ENCODE assay signal across 1 cellular context in genomic region chr12:6937481-6938352, GRCh38.
TF ChIP-seq lines count a peak whose summit lies in the region.

No MANE protein-coding gene starts in this region.

TF ChIP-seq in HepG2, 621 proteins besides CTCF, POLR2A, EP300 and RAD21 (continued from another document and continues in another):
- TF ChIP-seq, protein P1, sequence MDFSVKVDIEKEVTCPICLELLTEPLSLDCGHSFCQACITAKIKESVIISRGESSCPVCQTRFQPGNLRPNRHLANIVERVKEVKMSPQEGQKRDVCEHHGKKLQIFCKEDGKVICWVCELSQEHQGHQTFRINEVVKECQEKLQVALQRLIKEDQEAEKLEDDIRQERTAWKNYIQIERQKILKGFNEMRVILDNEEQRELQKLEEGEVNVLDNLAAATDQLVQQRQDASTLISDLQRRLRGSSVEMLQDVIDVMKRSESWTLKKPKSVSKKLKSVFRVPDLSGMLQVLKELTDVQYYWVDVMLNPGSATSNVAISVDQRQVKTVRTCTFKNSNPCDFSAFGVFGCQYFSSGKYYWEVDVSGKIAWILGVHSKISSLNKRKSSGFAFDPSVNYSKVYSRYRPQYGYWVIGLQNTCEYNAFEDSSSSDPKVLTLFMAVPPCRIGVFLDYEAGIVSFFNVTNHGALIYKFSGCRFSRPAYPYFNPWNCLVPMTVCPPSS (IDR thresholded peaks at IDR 0.05) = no peak
- TF ChIP-seq PAF1 (CRISPR knock-in tag; IDR thresholded peaks at IDR 0.05) (peak; percentile 90; the same call in 1 of the 2 replicates), ZKSCAN1 (IDR thresholded peaks at IDR 0.05; ENCODE audit: low read length) (no peak), ZNF280B (CRISPR knock-in tag; IDR thresholded peaks at IDR 0.05; ENCODE audit: borderline replicate concordance) (peak; percentile 91; the same call in 1 of the 2 replicates), KLF6 (CRISPR knock-in tag; IDR thresholded peaks at IDR 0.05) (peak; percentile 48; the same call in 1 of the 2 replicates), HOXA7 (CRISPR knock-in tag; IDR thresholded peaks at IDR 0.05) (no peak), PLSCR1 (CRISPR knock-in tag; IDR thresholded peaks at IDR 0.05; ENCODE audit: borderline replicate concordance) (no peak), MEIS2 (CRISPR knock-in tag; IDR thresholded peaks at IDR 0.05) (peak; percentile 51; the same call in 1 of the 2 replicates), ZNF609 (CRISPR knock-in tag; IDR thresholded peaks at IDR 0.05; ENCODE audit: borderline replicate concordance) (no peak), PHF20 (CRISPR knock-in tag; IDR thresholded peaks at IDR 0.05) (peak; percentile 94), ZNF367 (CRISPR knock-in tag; IDR thresholded peaks at IDR 0.05; ENCODE audit: borderline replicate concordance) (no peak), ZNF337 (CRISPR knock-in tag; IDR thresholded peaks at IDR 0.05; ENCODE audit: borderline replicate concordance, low read depth) (peak; percentile 90), CENPBD1 (CRISPR knock-in tag; IDR thresholded peaks at IDR 0.05; ENCODE audit: borderline replicate concordance, low read depth) (no peak), STAT6 (CRISPR knock-in tag; IDR thresholded peaks at IDR 0.05; ENCODE audit: borderline replicate concordance) (peak; percentile 92; the same call in 1 of the 2 replicates), HINFP (CRISPR knock-in tag; IDR thresholded peaks at IDR 0.05; ENCODE audit: low read depth) (0 out of 2 replicates have a peak, but pooled peaks have one; percentile 52), ELF1 (CRISPR knock-in tag; IDR thresholded peaks at IDR 0.05) (peak; percentile 89), KDM6A (CRISPR knock-in tag; IDR thresholded peaks at IDR 0.05; ENCODE audit: low read depth) (no peak), ZNF512B (CRISPR knock-in tag; IDR thresholded peaks at IDR 0.05; ENCODE audit: borderline replicate concordance) (0 out of 2 replicates have a peak, but pooled peaks have one; percentile 20), GPBP1L1 (CRISPR knock-in tag; IDR thresholded peaks at IDR 0.05) (no peak), NFE2 (CRISPR knock-in tag; IDR thresholded peaks at IDR 0.05) (no peak)
- TF ChIP-seq, protein P2, sequence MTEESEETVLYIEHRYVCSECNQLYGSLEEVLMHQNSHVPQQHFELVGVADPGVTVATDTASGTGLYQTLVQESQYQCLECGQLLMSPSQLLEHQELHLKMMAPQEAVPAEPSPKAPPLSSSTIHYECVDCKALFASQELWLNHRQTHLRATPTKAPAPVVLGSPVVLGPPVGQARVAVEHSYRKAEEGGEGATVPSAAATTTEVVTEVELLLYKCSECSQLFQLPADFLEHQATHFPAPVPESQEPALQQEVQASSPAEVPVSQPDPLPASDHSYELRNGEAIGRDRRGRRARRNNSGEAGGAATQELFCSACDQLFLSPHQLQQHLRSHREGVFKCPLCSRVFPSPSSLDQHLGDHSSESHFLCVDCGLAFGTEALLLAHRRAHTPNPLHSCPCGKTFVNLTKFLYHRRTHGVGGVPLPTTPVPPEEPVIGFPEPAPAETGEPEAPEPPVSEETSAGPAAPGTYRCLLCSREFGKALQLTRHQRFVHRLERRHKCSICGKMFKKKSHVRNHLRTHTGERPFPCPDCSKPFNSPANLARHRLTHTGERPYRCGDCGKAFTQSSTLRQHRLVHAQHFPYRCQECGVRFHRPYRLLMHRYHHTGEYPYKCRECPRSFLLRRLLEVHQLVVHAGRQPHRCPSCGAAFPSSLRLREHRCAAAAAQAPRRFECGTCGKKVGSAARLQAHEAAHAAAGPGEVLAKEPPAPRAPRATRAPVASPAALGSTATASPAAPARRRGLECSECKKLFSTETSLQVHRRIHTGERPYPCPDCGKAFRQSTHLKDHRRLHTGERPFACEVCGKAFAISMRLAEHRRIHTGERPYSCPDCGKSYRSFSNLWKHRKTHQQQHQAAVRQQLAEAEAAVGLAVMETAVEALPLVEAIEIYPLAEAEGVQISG (CRISPR knock-in tag; IDR thresholded peaks at IDR 0.05) = peak; percentile 99
